In genomic region chr15:98881526-98882517, GRCh38 we compare ENCODE assay signal across 9 cellular contexts.
DNase-seq lines count a peak whose midpoint lies in the region; ATAC-seq, FAIRE-seq and TF ChIP-seq lines count a peak whose summit lies in the region.
"Had no signal": no experiment of that assay in that cellular context is flagged by ENCODE, and none has a peak within 500 bp of the region (broad histone marks: within the 10 kb centered on the region; RNA-seq: fewer than 3 reads in every experiment).

No MANE protein-coding gene starts in this region.

- no peak overlapping the region for H3K23ac ChIP-seq in H9 (ENCODE audit: insufficient read length, low read depth, low read length)

- no peak overlapping the region for H3K4ac ChIP-seq in H9 (ENCODE audit: low read depth, low read length)

- H3K36me3 ChIP-seq in GM12878 (ENCODE audit: control insufficient read depth in 2 of 2, insufficient read depth in 2 of 2, low read length in 1 of 2) (no peaks in the 10 kb centered on the region), liver (ENCODE audit: control insufficient read depth in 4 of 4, insufficient read depth in 3 of 4, low read depth in 1 of 4, low read length in 3 of 4) (no peaks in the 10 kb centered on the region)

- H3K4me3 ChIP-seq in GM12878 (no peak overlapping the region), liver (ENCODE audit: low read depth in 1 of 3, low read length in 3 of 3) (no peak overlapping the region)

- no peak overlapping the region for H2AK5ac ChIP-seq in H9 (ENCODE audit: insufficient read length, low read length)

- H3K9ac ChIP-seq in H9 (ENCODE audit: extremely low read depth, insufficient read length, low read length) (no peak overlapping the region), GM12878 (ENCODE audit: control insufficient read depth, insufficient read depth, low read length) (no peak overlapping the region), liver (ENCODE audit: low read depth in 1 of 2, low read length in 2 of 2) (no peak overlapping the region)

- no peak overlapping the region for H2BK12ac ChIP-seq in H9 (ENCODE audit: insufficient read length, low read depth, low read length)

- in situ Hi-C loops in GM12878 (cut with MboI), result no loop called here

- no peak overlapping the region for H2BK120ac ChIP-seq in H9 (ENCODE audit: low read depth, low read length, poor library complexity, severe bottlenecking)

- TF ChIP-seq RAD21 in GM12878 (IDR thresholded peaks at IDR 0.05; ENCODE audit: insufficient read depth, low read depth, low read length) (peak; percentile 50), liver (IDR thresholded peaks at IDR 0.05) (peak; percentile 62 to 70)

- intact Hi-C loops in activated CD4-positive, alpha-beta T cell treated with anti-CD3 and anti-CD28 coated beads, Interleukin-2, amount 10 ng/mL, durations not matched to agents 24 days and 14 days (cut with micrococcal nuclease), result loop anchor here (1.0 kb wide), 1 partner anchor 103 kb away; no protein-coding TSS in a partner anchor
- intact Hi-C loops in GM12878 (cut with micrococcal nuclease; ENCODE audit: unreplicated experiment), result loop anchor here (2.0 to 10.0 kb wide), 3 partner anchors 103 to 367 kb away; no protein-coding TSS in a partner anchor

- H3K9me3 Mint-ChIP-seq in activated CD4-positive, alpha-beta T cell treated with anti-CD3 and anti-CD28 coated beads, Interleukin-2, amount 10 ng/mL, durations not matched to agents 24 days and 14 days, result no peaks in the 10 kb centered on the region
- no peaks in the 10 kb centered on the region for H3K9me3 Mint-ChIP-seq in H9
- H3K9me3 Mint-ChIP-seq: activated naive CD4-positive, alpha-beta T cell treated with anti-CD3 and anti-CD28 coated beads, Interleukin-2, amount 50 U/mL, for 72 hours had no signal

- ATAC-seq in GM12878 (peak; percentile 85), GM21619 (IDR thresholded peaks at IDR 0.05; ENCODE audit: unreplicated experiment) (no peak), GM19035 (IDR thresholded peaks at IDR 0.05; ENCODE audit: unreplicated experiment) (no peak)

- H3K4me3 Mint-ChIP-seq in activated CD4-positive, alpha-beta T cell treated with anti-CD3 and anti-CD28 coated beads, Interleukin-2, amount 10 ng/mL, durations not matched to agents 24 days and 14 days, result no peak overlapping the region
- H3K4me3 Mint-ChIP-seq in H9, result no peak overlapping the region

- peak; percentile 63 for DNase-seq in activated CD4-positive, alpha-beta T cell treated with anti-CD3 and anti-CD28 coated beads, Interleukin-2, amount 10 ng/mL, durations not matched to agents 24 days and 14 days
- no peak for DNase-seq in activated CD4-positive, alpha-beta T cell treated with anti-CD3 and anti-CD28 coated beads for 1 hour
- DNase-seq in H9 (no peak), NCI-H524 (lab: John Stamatoyannopoulos, UW) (peak; percentile 45 to 77), GM12878 (ENCODE audit: low read depth, low spot score) (no peak)

- H3K4me1 ChIP-seq in H9 (ENCODE audit: insufficient read depth, low read length) (peaks cover 5% of the 10 kb centered on the region; the same call in 1 of the 2 replicates), GM12878 (ENCODE audit: control insufficient read depth, insufficient read depth, low read length) (no peaks in the 10 kb centered on the region), liver (ENCODE audit: control insufficient read depth in 4 of 4, insufficient read depth in 4 of 4, low read length in 3 of 4) (no peaks in the 10 kb centered on the region)

- H2BK15ac ChIP-seq in H9 (ENCODE audit: low read depth, low read length), result no peak overlapping the region

- no peak for TF ChIP-seq EP300 in GM12878 (IDR thresholded peaks at IDR 0.05; ENCODE audit: borderline replicate concordance in 1 of 2, control insufficient read depth in 1 of 2, low read depth in 2 of 2, low read length in 2 of 2)

- H3K56ac ChIP-seq in H9 (ENCODE audit: insufficient read length, low read depth, low read length), result no peak overlapping the region

- H3K27me3 ChIP-seq in H9 (ENCODE audit: insufficient read depth, low read length) (no peaks in the 10 kb centered on the region), GM12878 (replicated peaks in 1 of 2; ENCODE audit: control insufficient read depth in 2 of 2, insufficient read depth in 2 of 2, low read length in 1 of 2) (no peaks in the 10 kb centered on the region), liver (ENCODE audit: control insufficient read depth in 4 of 4, insufficient read depth in 4 of 4, low read length in 3 of 4) (peaks cover 0 to 11% (median 2%) of the 10 kb centered on the region in 4 donors)

- H4K91ac ChIP-seq in H9 (ENCODE audit: insufficient read length, low read depth, low read length), result no peak overlapping the region

- H3K79me2 ChIP-seq in H9 (ENCODE audit: insufficient read depth, low read length), result peaks cover 21% of the 10 kb centered on the region; the same call in 1 of the 2 replicates
- H3K79me2 ChIP-seq in GM12878 (ENCODE audit: control insufficient read depth, insufficient read depth, low read length), result no peaks in the 10 kb centered on the region

- H3K27ac Mint-ChIP-seq in activated CD4-positive, alpha-beta T cell treated with anti-CD3 and anti-CD28 coated beads, Interleukin-2, amount 10 ng/mL, durations not matched to agents 24 days and 14 days, result no peak overlapping the region
- H3K27ac Mint-ChIP-seq in H9, result 0 out of 7 replicates have a peak overlapping the region, but pooled peaks of 2 of the 3 experiments have one; percentile 8 to 12

- POLR2A ChIA-PET in GM12878 (lab: Charles Lee), result no interaction called here

- WGBS in H9 (ENCODE audit: extremely low coverage, insufficient read length, low lambda C conversion rate), result no CpG with 5 or more reads among the region's 14 CpGs
- WGBS in GM12878 (ENCODE audit: insufficient coverage, insufficient replicate concordance, low lambda C conversion rate, missing lambda C conversion rate), result 33% methylated on average over 14 of the region's 14 CpGs
- WGBS in liver, result 68% methylated on average over 14 of the region's 14 CpGs

- no peak overlapping the region for H3K27ac ChIP-seq in H9 (ENCODE audit: insufficient read length, low read depth, low read length)
- H3K27ac ChIP-seq in GM12878 (ENCODE audit: control insufficient read depth, insufficient read depth), result no peak overlapping the region
- H3K27ac ChIP-seq in liver (ENCODE audit: low read depth in 1 of 2, low read length in 2 of 2), result no peak overlapping the region

- H3K27me3 Mint-ChIP-seq in activated CD4-positive, alpha-beta T cell treated with anti-CD3 and anti-CD28 coated beads, Interleukin-2, amount 10 ng/mL, durations not matched to agents 24 days and 14 days, result no peaks in the 10 kb centered on the region
- no peaks in the 10 kb centered on the region for H3K27me3 Mint-ChIP-seq in H9 (ENCODE audit: low read depth)

- no peak overlapping the region for H4K5ac ChIP-seq in H9 (ENCODE audit: insufficient read length, low read depth, low read length)

- TF ChIP-seq CTCF in H9 (conservative IDR thresholded peaks at IDR 0.05) (peak; percentile 78), GM12878 (IDR thresholded peaks at IDR 0.05 in 2 of 3, conservative IDR thresholded peaks at IDR 0.05 in 1 of 3; ENCODE audit: control insufficient read depth in 2 of 3, extremely low read depth in 1 of 3, insufficient read depth in 1 of 3, low read depth in 3 of 3, low read length in 3 of 3) (peak; percentile 50 to 58 (median 53); a peak in 5 of 6 replicates), liver (IDR thresholded peaks at IDR 0.05; ENCODE audit: low read depth, low read length, missing input control) (peak; percentile 65)

- H3K18ac ChIP-seq in H9 (ENCODE audit: insufficient read length, low read depth, low read length), result no peak overlapping the region

- SMC1A ChIA-PET in GM12878 (lab: Charles Lee; ENCODE audit: uncharacterized antibody, unreplicated experiment), result interaction anchor here (0.7 to 3.3 kb wide), 20 partner anchors 10 to 222 kb away, joined by 3 to 30 read pairs (median 6); no protein-coding TSS in a partner anchor

- H3T11ph ChIP-seq in H9 (ENCODE audit: low read length), result no peak overlapping the region

- RAD21 ChIA-PET in GM12878 (lab: Charles Lee; ENCODE audit: unreplicated experiment), result interaction anchor here (0.8 to 3.4 kb wide), 13 partner anchors 9 to 363 kb away, joined by 3 to 30 read pairs (median 3); no protein-coding TSS in a partner anchor

- H2AFZ ChIP-seq in H9 (ENCODE audit: low read length) (no peak overlapping the region), GM12878 (ENCODE audit: control insufficient read depth, low read depth, low read length) (no peak overlapping the region)

- no peaks in the 10 kb centered on the region for H3K9me3 ChIP-seq in H9 (ENCODE audit: control insufficient read depth, low read depth, low read length)
- no peaks in the 10 kb centered on the region for H3K9me3 ChIP-seq in GM12878 (replicated peaks; ENCODE audit: control insufficient read depth, insufficient read depth, low read length)
- no peaks in the 10 kb centered on the region for H3K9me3 ChIP-seq in liver (ENCODE audit: control insufficient read depth in 4 of 4, low read length in 3 of 4)

- H3K23me2 ChIP-seq in H9 (ENCODE audit: insufficient read length, low read depth, low read length, poor library complexity, severe bottlenecking), result no peaks in the 10 kb centered on the region

- BruUV-seq in GM12878 (replicated peaks; lab: Mats Ljungman, UMichigan), result no TSS peak

- H4K8ac ChIP-seq in H9 (replicated peaks; ENCODE audit: insufficient read length, low read depth, low read length), result no peak overlapping the region

- no peaks in the 10 kb centered on the region for H3K36me3 Mint-ChIP-seq in activated CD4-positive, alpha-beta T cell treated with anti-CD3 and anti-CD28 coated beads, Interleukin-2, amount 10 ng/mL, durations not matched to agents 24 days and 14 days (ENCODE audit: low read depth)
- no peaks in the 10 kb centered on the region for H3K36me3 Mint-ChIP-seq in H9 (ENCODE audit: insufficient read depth in 1 of 3, low read depth in 3 of 3)
- H3K36me3 Mint-ChIP-seq: activated naive CD4-positive, alpha-beta T cell treated with anti-CD3 and anti-CD28 coated beads, Interleukin-2, amount 50 U/mL, for 72 hours had no signal

- CTCF ChIA-PET in GM12878 (lab: Yijun Ruan, JAX), result interaction anchor here (0.6 to 8.0 kb wide), 47 partner anchors 9 to 363 kb away, joined by 3 to 76 read pairs (median 5); no protein-coding TSS in a partner anchor

- no peak overlapping the region for H2BK20ac ChIP-seq in H9 (ENCODE audit: low read depth, low read length, poor library complexity, severe bottlenecking)

- H3K4me2 ChIP-seq in H9 (ENCODE audit: insufficient read depth, insufficient read length, low read length) (no peak overlapping the region), GM12878 (ENCODE audit: control insufficient read depth, insufficient read depth) (no peak overlapping the region)

- peaks cover 6% of the 10 kb centered on the region for H3K79me1 ChIP-seq in H9 (ENCODE audit: insufficient read depth, low read depth, low read length, poor library complexity, severe bottlenecking)

- no peak overlapping the region for H3K14ac ChIP-seq in H9 (ENCODE audit: insufficient read depth, low read length)

- FAIRE-seq in GM12878 (lab: Jason Lieb, UNC), result peak; percentile 88

- H2BK5ac ChIP-seq in H9 (ENCODE audit: insufficient read length, low read length), result no peak overlapping the region

- no peak for TF ChIP-seq POLR2A in GM12878 (IDR thresholded peaks at IDR 0.05; ENCODE audit: low read depth, low read length)

- H4K20me1 ChIP-seq in H9 (ENCODE audit: control insufficient read depth, insufficient read depth, insufficient read length), result peaks cover 4% of the 10 kb centered on the region
- no peaks in the 10 kb centered on the region for H4K20me1 ChIP-seq in GM12878 (ENCODE audit: control insufficient read depth, insufficient read depth)

- H3K4me1 Mint-ChIP-seq in activated CD4-positive, alpha-beta T cell treated with anti-CD3 and anti-CD28 coated beads, Interleukin-2, amount 10 ng/mL, durations not matched to agents 24 days and 14 days, result peaks cover 7% of the 10 kb centered on the region
- peaks cover 36 to 37% of the 10 kb centered on the region in 2 experiments for H3K4me1 Mint-ChIP-seq in H9

Comparison
In these comparisons a context has a peak if more than half of its experiments do, and no peak if none do; other contexts are left out.
1. DNase-seq: peak in activated CD4-positive, alpha-beta T cell treated with anti-CD3 and anti-CD28 coated beads, Interleukin-2, amount 10 ng/mL, durations not matched to agents 24 days and 14 days (single experiment) and NCI-H524 (2 of 2); none in activated CD4-positive, alpha-beta T cell treated with anti-CD3 and anti-CD28 coated beads for 1 hour (single experiment), H9 (single experiment) and GM12878 (single experiment).
2. Peak in every context shown above with its lines, with median percentiles within 50 percentile points of each other: CTCF ChIP-seq.